In the genomic region with DNA sequence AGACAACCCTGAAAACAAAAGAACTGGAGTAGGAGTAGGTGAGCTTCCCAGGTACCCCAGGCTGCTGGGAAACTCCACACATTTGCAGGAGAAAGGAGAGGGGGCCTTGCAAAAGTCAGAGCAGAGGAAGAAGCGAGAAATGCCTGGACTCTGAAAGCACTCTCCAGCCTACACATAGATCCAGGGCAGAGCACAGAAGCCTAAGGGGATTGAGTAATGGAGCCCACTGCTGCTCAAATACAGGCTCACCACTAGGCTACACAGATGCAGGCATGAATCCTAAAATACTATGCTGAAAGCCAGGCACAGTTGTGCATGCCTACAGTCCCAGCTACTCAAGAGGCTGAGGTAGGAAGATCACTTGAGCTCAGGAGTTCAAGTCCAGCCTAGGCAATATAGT, we compare ENCODE assay signal across 1 cellular context.
TF ChIP-seq lines count a peak whose summit lies in the region.

No MANE protein-coding gene starts in this region.

TF ChIP-seq in WTC11, 78 proteins besides CTCF, POLR2A, EP300 and RAD21 (continued from another document):
- TF ChIP-seq STAT6 (CRISPR knock-in tag; conservative IDR thresholded peaks at IDR 0.05; ENCODE audit: low read depth) (no peak), PRRX2 (CRISPR knock-in tag; IDR thresholded peaks at IDR 0.05) (no peak), ZNF423 (CRISPR knock-in tag; IDR thresholded peaks at IDR 0.05) (no peak), FOXP1 (CRISPR knock-in tag; IDR thresholded peaks at IDR 0.05; ENCODE audit: borderline replicate concordance) (no peak), JAZF1 (CRISPR knock-in tag; IDR thresholded peaks at IDR 0.05) (no peak), USF2 (CRISPR knock-in tag; IDR thresholded peaks at IDR 0.05) (no peak), EMX1 (CRISPR knock-in tag; IDR thresholded peaks at IDR 0.05) (no peak), CDX4 (CRISPR knock-in tag; IDR thresholded peaks at IDR 0.05; ENCODE audit: borderline replicate concordance) (no peak), NFYB (CRISPR knock-in tag; conservative IDR thresholded peaks at IDR 0.05; ENCODE audit: low read depth) (no peak)
- TF ChIP-seq, protein P1, sequence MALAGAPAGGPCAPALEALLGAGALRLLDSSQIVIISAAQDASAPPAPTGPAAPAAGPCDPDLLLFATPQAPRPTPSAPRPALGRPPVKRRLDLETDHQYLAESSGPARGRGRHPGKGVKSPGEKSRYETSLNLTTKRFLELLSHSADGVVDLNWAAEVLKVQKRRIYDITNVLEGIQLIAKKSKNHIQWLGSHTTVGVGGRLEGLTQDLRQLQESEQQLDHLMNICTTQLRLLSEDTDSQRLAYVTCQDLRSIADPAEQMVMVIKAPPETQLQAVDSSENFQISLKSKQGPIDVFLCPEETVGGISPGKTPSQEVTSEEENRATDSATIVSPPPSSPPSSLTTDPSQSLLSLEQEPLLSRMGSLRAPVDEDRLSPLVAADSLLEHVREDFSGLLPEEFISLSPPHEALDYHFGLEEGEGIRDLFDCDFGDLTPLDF (CRISPR knock-in tag; IDR thresholded peaks at IDR 0.05): no peak
- TF ChIP-seq, protein P2, sequence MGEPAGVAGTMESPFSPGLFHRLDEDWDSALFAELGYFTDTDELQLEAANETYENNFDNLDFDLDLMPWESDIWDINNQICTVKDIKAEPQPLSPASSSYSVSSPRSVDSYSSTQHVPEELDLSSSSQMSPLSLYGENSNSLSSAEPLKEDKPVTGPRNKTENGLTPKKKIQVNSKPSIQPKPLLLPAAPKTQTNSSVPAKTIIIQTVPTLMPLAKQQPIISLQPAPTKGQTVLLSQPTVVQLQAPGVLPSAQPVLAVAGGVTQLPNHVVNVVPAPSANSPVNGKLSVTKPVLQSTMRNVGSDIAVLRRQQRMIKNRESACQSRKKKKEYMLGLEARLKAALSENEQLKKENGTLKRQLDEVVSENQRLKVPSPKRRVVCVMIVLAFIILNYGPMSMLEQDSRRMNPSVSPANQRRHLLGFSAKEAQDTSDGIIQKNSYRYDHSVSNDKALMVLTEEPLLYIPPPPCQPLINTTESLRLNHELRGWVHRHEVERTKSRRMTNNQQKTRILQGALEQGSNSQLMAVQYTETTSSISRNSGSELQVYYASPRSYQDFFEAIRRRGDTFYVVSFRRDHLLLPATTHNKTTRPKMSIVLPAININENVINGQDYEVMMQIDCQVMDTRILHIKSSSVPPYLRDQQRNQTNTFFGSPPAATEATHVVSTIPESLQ (CRISPR knock-in tag; IDR thresholded peaks at IDR 0.05): no peak
- TF ChIP-seq, protein P3, sequence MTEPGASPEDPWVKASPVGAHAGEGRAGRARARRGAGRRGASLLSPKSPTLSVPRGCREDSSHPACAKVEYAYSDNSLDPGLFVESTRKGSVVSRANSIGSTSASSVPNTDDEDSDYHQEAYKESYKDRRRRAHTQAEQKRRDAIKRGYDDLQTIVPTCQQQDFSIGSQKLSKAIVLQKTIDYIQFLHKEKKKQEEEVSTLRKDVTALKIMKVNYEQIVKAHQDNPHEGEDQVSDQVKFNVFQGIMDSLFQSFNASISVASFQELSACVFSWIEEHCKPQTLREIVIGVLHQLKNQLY (CRISPR knock-in tag; IDR thresholded peaks at IDR 0.05): no peak
- TF ChIP-seq, protein P4, sequence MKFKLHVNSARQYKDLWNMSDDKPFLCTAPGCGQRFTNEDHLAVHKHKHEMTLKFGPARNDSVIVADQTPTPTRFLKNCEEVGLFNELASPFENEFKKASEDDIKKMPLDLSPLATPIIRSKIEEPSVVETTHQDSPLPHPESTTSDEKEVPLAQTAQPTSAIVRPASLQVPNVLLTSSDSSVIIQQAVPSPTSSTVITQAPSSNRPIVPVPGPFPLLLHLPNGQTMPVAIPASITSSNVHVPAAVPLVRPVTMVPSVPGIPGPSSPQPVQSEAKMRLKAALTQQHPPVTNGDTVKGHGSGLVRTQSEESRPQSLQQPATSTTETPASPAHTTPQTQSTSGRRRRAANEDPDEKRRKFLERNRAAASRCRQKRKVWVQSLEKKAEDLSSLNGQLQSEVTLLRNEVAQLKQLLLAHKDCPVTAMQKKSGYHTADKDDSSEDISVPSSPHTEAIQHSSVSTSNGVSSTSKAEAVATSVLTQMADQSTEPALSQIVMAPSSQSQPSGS (CRISPR knock-in tag; IDR thresholded peaks at IDR 0.05; ENCODE audit: borderline replicate concordance, low read depth): no peak
